ENCODE assay signal across 28 cellular contexts in the genomic region with DNA sequence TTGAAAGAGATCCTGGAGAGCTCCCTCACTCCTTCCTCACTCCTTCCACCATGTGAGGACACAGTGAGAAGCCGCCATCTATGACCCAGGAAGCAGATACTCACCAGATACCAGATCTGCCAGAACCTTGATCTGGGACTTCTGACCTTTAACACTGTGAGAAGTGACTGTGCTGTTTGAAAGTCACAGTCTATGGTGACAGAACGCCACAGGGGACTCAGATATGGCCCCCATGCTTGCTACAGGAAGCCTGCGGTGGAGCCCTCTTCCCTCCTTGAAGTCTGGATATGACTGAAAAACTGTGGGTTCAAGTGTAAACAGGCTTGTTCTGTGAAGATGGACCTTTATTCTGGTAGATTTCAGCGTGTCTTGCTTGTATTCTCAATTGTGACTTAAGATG.
DNase-seq lines count a peak whose midpoint lies in the region; FAIRE-seq and TF ChIP-seq lines count a peak whose summit lies in the region.
"Had no signal": no experiment of that assay in that cellular context is flagged by ENCODE, and none has a peak within 500 bp of the region (broad histone marks: within the 10 kb centered on the region; RNA-seq: fewer than 3 reads in every experiment).

No MANE protein-coding gene starts in this region.

- H3K18ac ChIP-seq in H1 (ENCODE audit: extremely low read depth, low read length) = no peak overlapping the region

- H4K91ac ChIP-seq in H1 (replicated peaks; ENCODE audit: insufficient read length, low read length) = no peak overlapping the region

- H3K27ac Mint-ChIP-seq in neural crest cell (ENCODE audit: unreplicated experiment) = peak overlapping the region; percentile 32
- H3K27ac Mint-ChIP-seq: activated naive CD4-positive, alpha-beta T cell treated with anti-CD3 and anti-CD28 coated beads, Interleukin-2, amount 50 U/mL, for 24 hours; activated T-helper 1 cell treated with anti-CD3 and anti-CD28 coated beads, Interleukin-12 subunit alpha, Interleukin-12 subunit beta, Interleukin-2, Interleukin-4 antibody, amounts not matched to agents 30 ng/mL and 10 ng/mL and 1 ng/mL, durations not matched to agents 14 hours and 24 hours and 36 hours; immature natural killer cell had no signal

- no peak overlapping the region for H2BK5ac ChIP-seq in H1 (ENCODE audit: low read depth, low read length)

- peaks cover 33% of the 10 kb centered on the region for H3K4me1 Mint-ChIP-seq in neural crest cell

- no peaks in the 10 kb centered on the region for H3K27me3 Mint-ChIP-seq in neural crest cell (ENCODE audit: low read depth)

- no peak overlapping the region for H3K4me3 Mint-ChIP-seq in neural crest cell
- H3K4me3 Mint-ChIP-seq: activated naive CD4-positive, alpha-beta T cell treated with anti-CD3 and anti-CD28 coated beads, Interleukin-2, amount 50 U/mL, for 24 hours; activated T-helper 1 cell treated with anti-CD3 and anti-CD28 coated beads, Interleukin-12 subunit alpha, Interleukin-12 subunit beta, Interleukin-2, Interleukin-4 antibody, amounts not matched to agents 30 ng/mL and 10 ng/mL and 1 ng/mL, durations not matched to agents 14 hours and 24 hours and 36 hours; CD4-positive, alpha-beta memory T cell; endodermal cell; immature natural killer cell; nephron had no signal

- H4K20me1 ChIP-seq in BLaER1 = no peaks in the 10 kb centered on the region
- no peaks in the 10 kb centered on the region for H4K20me1 ChIP-seq in H1 (replicated peaks in 1 of 2; ENCODE audit: control insufficient read depth in 1 of 2, insufficient read depth in 2 of 2, low read length in 2 of 2)
- H4K20me1 ChIP-seq in OCI-LY7 (ENCODE audit: insufficient read depth, low read length) = no peaks in the 10 kb centered on the region

- no TSS peak for BruUV-seq in OCI-LY7 (replicated peaks; lab: Mats Ljungman, UMichigan)

- H2BK20ac ChIP-seq in H1 (ENCODE audit: low read length) = no peak overlapping the region

- no peak overlapping the region; the same call in 1 of the 2 replicates for H2AK5ac ChIP-seq in H1 (ENCODE audit: low read depth, low read length)

- 0 out of 2 replicates have a peak overlapping the region, but pooled peaks have one; percentile 20 for H2BK12ac ChIP-seq in H1 (ENCODE audit: low read depth, low read length)

- DNase-seq in H1 (ENCODE audit: low read depth in 1 of 2, low spot score in 2 of 2) (no peak), neural crest cell (ENCODE audit: low read depth, low spot score) (no peak), iPS-NIHi11 (ENCODE audit: low spot score) (no peak), OCI-LY7 (ENCODE audit: low spot score) (no peak), spleen (no peak)
- DNase-seq: CD4-positive, alpha-beta memory T cell; cortex of kidney; DMS 273 treated with DMSO at 0.1 percent for 48 hours; esophagus squamous epithelium; GDM1; immature natural killer cell; IMR-90; midbrain; NCI-H1694 treated with DMSO at 0.1 percent for 48 hours; pancreas; stimulated activated CD4-positive, alpha-beta T cell treated with anti-CD3 and anti-CD28 coated beads, Interleukin-4, amount 100 ng/mL, for 1 hour; testis had no signal

- intact Hi-C loops in OCI-LY7 (cut with micrococcal nuclease; ENCODE audit: unreplicated experiment) (no loop called here), spleen (cut with DNase I; ENCODE audit: low total_unique reads) (loop anchor here (10.0 kb wide), 1 partner anchor 298 kb away; the partner anchor contains the start of gene KLF6)

- H2AFZ ChIP-seq in H1 (ENCODE audit: low read length) = no peak overlapping the region
- no peak overlapping the region for H2AFZ ChIP-seq in OCI-LY7 (ENCODE audit: low read length)

- TF ChIP-seq POLR2A in H1 (IDR thresholded peaks at IDR 0.05; ENCODE audit: control extremely low read depth in 1 of 2, low read depth in 2 of 2, low read length in 2 of 2) (no peak), spleen (IDR thresholded peaks at IDR 0.05) (no peak)

- CTCF ChIA-PET in H1 (lab: Charles Lee; ENCODE audit: partially characterized antibody) (interaction anchor here (1.1 to 1.2 kb wide), 2 partner anchors 11 to 247 kb away, joined by 3 read pairs; no protein-coding TSS in a partner anchor), OCI-LY7 (lab: Charles Lee; ENCODE audit: unreplicated experiment) (no interaction called here)

- no peak overlapping the region for H4K5ac ChIP-seq in H1 (ENCODE audit: insufficient read length, low read depth, low read length)

- TF ChIP-seq EP300 in H1 (IDR thresholded peaks at IDR 0.05; ENCODE audit: borderline replicate concordance in 1 of 2, low read depth in 2 of 2, low read length in 2 of 2) = no peak

- H3K9me3 ChIP-seq in BLaER1 (peaks cover 21% of the 10 kb centered on the region), HUES48 (ENCODE audit: control insufficient read depth, insufficient read depth, low read length) (no peaks in the 10 kb centered on the region), H1 (ENCODE audit: insufficient read depth in 2 of 2, low read depth in 1 of 2, low read length in 1 of 2) (no peaks in the 10 kb centered on the region; a peak in 1 of 4 replicates), OCI-LY7 (ENCODE audit: low read length) (no peaks in the 10 kb centered on the region), spleen (peaks cover 0 to 22% (median 0%) of the 10 kb centered on the region in 8 donors)
- H3K9me3 ChIP-seq: ascending aorta, esophagus squamous epithelium, pancreas, right atrium auricular region, testis had no signal

- H2BK120ac ChIP-seq in H1 (replicated peaks; ENCODE audit: low read depth, low read length) = no peak overlapping the region

- H3K4me3 ChIP-seq in BLaER1 (no peak overlapping the region), HUES48 (ENCODE audit: low read depth, low read length) (no peak overlapping the region), H1 (ENCODE audit: extremely low read depth in 1 of 4, insufficient read depth in 2 of 4, low read depth in 3 of 4, low read length in 4 of 4) (no peak overlapping the region), OCI-LY7 (ENCODE audit: low read depth, low read length, poor library complexity, severe bottlenecking) (no peak overlapping the region), spleen (no peak overlapping the region)
- H3K4me3 ChIP-seq: ascending aorta, esophagus squamous epithelium, pancreas, right atrium auricular region, testis had no signal

- no peak overlapping the region for H2BK15ac ChIP-seq in H1 (ENCODE audit: low read length)

- H3K4ac ChIP-seq in H1 (replicated peaks; ENCODE audit: insufficient read length, low read depth, low read length) = peak overlapping the region; percentile 69

- H3K27me3 ChIP-seq in BLaER1 (no peaks in the 10 kb centered on the region), HUES48 (ENCODE audit: control insufficient read depth, insufficient read depth, low read length) (no peaks in the 10 kb centered on the region), H1 (replicated peaks in 1 of 4; ENCODE audit: control insufficient read depth in 3 of 4, extremely low read depth in 1 of 4, insufficient read depth in 3 of 4, low read length in 3 of 4) (no peaks in the 10 kb centered on the region), spleen (replicated peaks in 1 of 7) (no peaks in the 10 kb centered on the region)
- H3K27me3 ChIP-seq: ascending aorta, esophagus squamous epithelium, right atrium auricular region, testis had no signal

- H3K9me3 Mint-ChIP-seq in neural crest cell = peaks cover 15% of the 10 kb centered on the region
- H3K9me3 Mint-ChIP-seq: endodermal cell had no signal

- H4K8ac ChIP-seq in H1 (ENCODE audit: extremely low read depth, insufficient read depth, low read length) = no peak overlapping the region

- H3K56ac ChIP-seq in H1 (replicated peaks; ENCODE audit: insufficient read length, low read depth, low read length) = no peak overlapping the region

- H3K79me2 ChIP-seq in H1 (ENCODE audit: control insufficient read depth in 1 of 2, insufficient read depth in 2 of 2, low read length in 2 of 2) = no peaks in the 10 kb centered on the region
- H3K79me2 ChIP-seq in OCI-LY7 (ENCODE audit: insufficient read depth, low read depth, low read length) = no peaks in the 10 kb centered on the region

- H3K27ac ChIP-seq in BLaER1 (peak overlapping the region; percentile 22; the same call in 1 of the 2 replicates), HUES48 (ENCODE audit: low read depth, low read length) (peak overlapping the region; percentile 68), H1 (ENCODE audit: low read depth, low read length) (0 out of 2 replicates have a peak overlapping the region, but pooled peaks have one; percentile 42), OCI-LY7 (ENCODE audit: low read depth, low read length, poor library complexity, severe bottlenecking) (no peak overlapping the region), spleen (no peak overlapping the region)
- H3K27ac ChIP-seq: ascending aorta, right atrium auricular region, testis had no signal

- H3K14ac ChIP-seq in H1 (ENCODE audit: insufficient read length) = no peak overlapping the region

- H3K79me1 ChIP-seq in H1 (ENCODE audit: low read depth, low read length) = no peaks in the 10 kb centered on the region

- H3K9ac ChIP-seq in BLaER1 (no peak overlapping the region), HUES48 (ENCODE audit: low read depth, low read length) (no peak overlapping the region), H1 (replicated peaks in 1 of 4; ENCODE audit: extremely low read depth in 1 of 4, low read depth in 3 of 4, low read length in 3 of 4) (no peak overlapping the region)

- H3K9me2 ChIP-seq in OCI-LY7 (ENCODE audit: insufficient read depth, low read length) = no peaks in the 10 kb centered on the region

- no peak overlapping the region for H3K23ac ChIP-seq in H1 (ENCODE audit: insufficient read length)

- H3K4me2 ChIP-seq in BLaER1 (peak overlapping the region; percentile 81), H1 (ENCODE audit: insufficient read depth in 1 of 2, low read depth in 2 of 2, low read length in 2 of 2) (no peak overlapping the region), OCI-LY7 (ENCODE audit: low read length) (no peak overlapping the region)

- H3K4me1 ChIP-seq in BLaER1 (peaks cover 59% of the 10 kb centered on the region), HUES48 (ENCODE audit: control insufficient read depth, insufficient read depth, low read length) (peaks cover 12% of the 10 kb centered on the region), H1 (replicated peaks in 1 of 4; ENCODE audit: control insufficient read depth in 3 of 4, insufficient read depth in 4 of 4, low read length in 3 of 4) (peaks cover 0 to 2% (median under 1%) of the 10 kb centered on the region in 4 experiments; a peak in 2 of 7 replicates), OCI-LY7 (ENCODE audit: insufficient read depth, low read length, poor library complexity, severe bottlenecking) (peaks cover 39% of the 10 kb centered on the region), spleen (peaks cover 0 to 47% (median 30%) of the 10 kb centered on the region in 6 donors)
- H3K4me1 ChIP-seq: pancreas, testis had no signal

- TF ChIP-seq RAD21 in H1 (IDR thresholded peaks at IDR 0.05 in 1 of 2, conservative IDR thresholded peaks at IDR 0.05 in 1 of 2; ENCODE audit: low read depth in 2 of 2, low read length in 2 of 2) = no peak

- 74% methylated on average over 4 of the region's 4 CpGs; no CpG with 5 or more reads in 1 of the 2 experiments for WGBS in H1 (ENCODE audit: extremely low coverage in 1 of 2, insufficient coverage in 1 of 2, insufficient read length in 1 of 2, insufficient replicate concordance in 2 of 2, low coverage in 1 of 2, low lambda C conversion rate in 2 of 2, missing lambda C conversion rate in 1 of 2), 2 experiments
- 68 to 83% (median 71%) methylated on average over 4 of the region's 4 CpGs for WGBS in spleen, 5 donors

- H3K23me2 ChIP-seq in H1 (ENCODE audit: low read depth, low read length) = no peaks in the 10 kb centered on the region

- H3K36me3 ChIP-seq in BLaER1 (no peaks in the 10 kb centered on the region), HUES48 (ENCODE audit: control insufficient read depth, insufficient read depth, low read length) (no peaks in the 10 kb centered on the region), H1 (ENCODE audit: control insufficient read depth in 2 of 4, insufficient read depth in 4 of 4, low read length in 3 of 4) (no peaks in the 10 kb centered on the region; a peak in 1 of 8 replicates), OCI-LY7 (ENCODE audit: insufficient read depth, low read length) (no peaks in the 10 kb centered on the region), spleen (no peaks in the 10 kb centered on the region)
- H3K36me3 ChIP-seq: ascending aorta, esophagus squamous epithelium, pancreas, right atrium auricular region had no signal

- peaks cover 7% of the 10 kb centered on the region for H3K36me3 Mint-ChIP-seq in neural crest cell (ENCODE audit: low read depth)
- H3K36me3 Mint-ChIP-seq: activated naive CD4-positive, alpha-beta T cell treated with anti-CD3 and anti-CD28 coated beads, Interleukin-2, amount 50 U/mL, for 24 hours; immature natural killer cell had no signal

- TF ChIP-seq CTCF in H1 (IDR thresholded peaks at IDR 0.05; ENCODE audit: control extremely low read depth in 1 of 3, insufficient read depth in 1 of 3, low read depth in 1 of 3, low read length in 3 of 3) (no peak), neural crest cell (conservative IDR thresholded peaks at IDR 0.05) (no peak), OCI-LY7 (conservative IDR thresholded peaks at IDR 0.05; ENCODE audit: low read length) (no peak), spleen (IDR thresholded peaks at IDR 0.05 in 8 of 11, conservative IDR thresholded peaks at IDR 0.05 in 3 of 11) (no peak)

- POLR2A ChIA-PET in H1 (lab: Charles Lee; ENCODE audit: partially characterized antibody) (interaction anchor here (0.9 kb wide), 1 partner anchor 9 kb away, joined by 3 read pairs; no protein-coding TSS in a partner anchor), OCI-LY7 (lab: Charles Lee) (no interaction called here)

- FAIRE-seq in H1 (lab: Jason Lieb, UNC) = no peak
- FAIRE-seq: frontal cortex, H54, pancreas, urothelium cell line had no signal

Comparison
In these comparisons a context has a peak if more than half of its experiments do, and no peak if none do; other contexts are left out.
1. H3K27ac ChIP-seq: peak in BLaER1 (single experiment), HUES48 (single experiment) and H1 (single experiment); none in OCI-LY7 (single experiment) and spleen (0 of 8).